In the genomic region with DNA sequence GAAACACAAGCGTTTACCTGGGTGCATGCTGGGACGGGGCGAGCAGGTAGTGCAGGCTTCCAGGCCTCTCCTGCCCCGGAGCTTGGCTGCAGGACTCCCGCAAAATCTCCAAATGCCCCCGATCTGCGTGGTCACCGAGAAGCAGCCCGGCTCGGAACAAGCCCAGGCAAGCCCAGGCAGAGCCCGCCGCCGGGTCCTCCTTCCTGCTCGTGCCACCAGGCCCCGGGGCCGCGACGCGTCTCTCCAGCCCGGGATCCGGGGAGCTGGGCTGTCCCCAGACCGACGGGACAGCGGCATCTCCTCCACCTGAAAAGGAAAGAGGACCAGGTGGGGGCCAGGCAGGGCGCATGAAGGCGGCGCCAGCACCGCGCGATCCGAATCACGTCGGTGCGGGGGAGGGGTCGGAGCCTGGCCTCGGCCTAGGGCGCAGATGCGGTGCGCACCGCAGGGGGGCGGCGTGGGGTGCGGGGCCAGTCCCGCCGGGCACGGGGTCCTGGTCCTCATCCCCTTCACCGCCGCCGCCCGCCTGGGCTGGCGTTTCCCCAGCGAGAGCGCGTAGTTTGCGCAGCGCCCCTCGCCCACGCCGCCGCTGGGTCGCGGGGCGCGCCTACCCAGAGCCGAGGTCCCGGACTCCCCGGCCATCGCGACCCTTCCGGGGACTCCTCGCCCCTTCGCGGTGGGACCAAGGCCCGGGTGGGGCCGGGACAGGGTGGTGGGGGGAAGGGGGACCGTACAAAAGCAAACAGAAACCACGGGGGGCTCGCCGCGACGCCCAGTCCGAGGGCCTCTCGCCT, we compare ENCODE assay signal across 8 cellular contexts. TPM values are rescaled to one million over a fixed set of nuclear protein-coding genes. Genes with fewer than 3 reads are reported as not detected.
DNase-seq lines count a peak whose midpoint lies in the region; ATAC-seq, FAIRE-seq and TF ChIP-seq lines count a peak whose summit lies in the region.

No MANE protein-coding gene starts in this region.

- H3K4me1 ChIP-seq in Panc1 (ENCODE audit: control insufficient read depth, insufficient read depth, low read length) (peaks cover 26% of the 10 kb centered on the region), mesendoderm (ENCODE audit: control insufficient read depth, low read depth, low read length) (peaks cover 4% of the 10 kb centered on the region)
- H3K4me1 ChIP-seq in effector memory CD4-positive, alpha-beta T cell (ENCODE audit: control insufficient read depth, insufficient read depth, low read length, poor library complexity, severe bottlenecking), result peaks cover 20% of the 10 kb centered on the region

- peak overlapping the region; percentile 88 for H3K56ac ChIP-seq in mesendoderm (ENCODE audit: low read length)

- BruUV-seq in Panc1 (replicated peaks; lab: Mats Ljungman, UMichigan), result no TSS peak

- H2BK5ac ChIP-seq in mesendoderm (ENCODE audit: low read length), result no peak overlapping the region

- H3K79me2 ChIP-seq in mesendoderm (ENCODE audit: control insufficient read depth, insufficient read depth, low read length), result no peaks in the 10 kb centered on the region

- H4K5ac ChIP-seq in mesendoderm (ENCODE audit: low read length), result no peak overlapping the region

- DNase-seq in CD1c-positive myeloid dendritic cell (ENCODE audit: extremely low spot score) (peak; percentile 50), GM19239 (ENCODE audit: insufficient read length, low spot score) (peak; percentile 39), Panc1 (ENCODE audit: low read depth, low spot score) (no peak), mesendoderm (peak; percentile 47), urothelium cell line (ENCODE audit: low spot score) (peak; percentile 76), DMS153 (lab: John Stamatoyannopoulos, UW) (no peak), germinal center (ENCODE audit: low spot score) (no peak)
- no peak for DNase-seq in effector memory CD4-positive, alpha-beta T cell

- FAIRE-seq in GM19239 (lab: Jason Lieb, UNC), result peak; percentile 79
- FAIRE-seq in urothelium cell line (lab: Jason Lieb, UNC), result peak; percentile 9

- H3K36me3 ChIP-seq in Panc1 (ENCODE audit: control insufficient read depth, insufficient read depth, low read length) (no peaks in the 10 kb centered on the region; the same call in 1 of the 2 replicates), mesendoderm (ENCODE audit: control insufficient read depth, insufficient read depth, low read length) (no peaks in the 10 kb centered on the region)
- H3K36me3 ChIP-seq in effector memory CD4-positive, alpha-beta T cell (ENCODE audit: control insufficient read depth, insufficient read depth, low read length), result no peaks in the 10 kb centered on the region

- no peaks in the 10 kb centered on the region for H3K9me3 ChIP-seq in Panc1 (ENCODE audit: control insufficient read depth, insufficient read depth, low read depth, low read length)
- H3K9me3 ChIP-seq in effector memory CD4-positive, alpha-beta T cell (ENCODE audit: control insufficient read depth, low read length), result no peaks in the 10 kb centered on the region

- H2BK120ac ChIP-seq in mesendoderm (ENCODE audit: low read depth, low read length), result peak overlapping the region; percentile 1

- H3K27ac ChIP-seq in Panc1 (ENCODE audit: low read length) (peak overlapping the region; percentile 69), mesendoderm (ENCODE audit: low read depth, low read length) (no peak overlapping the region)
- no peak overlapping the region for H3K27ac ChIP-seq in effector memory CD4-positive, alpha-beta T cell (ENCODE audit: insufficient read depth, low read length, poor library complexity, severe bottlenecking)

- peak overlapping the region; percentile 78 for H3K4ac ChIP-seq in mesendoderm (ENCODE audit: low read depth, low read length)

- CTCF ChIA-PET in Panc1 (lab: Charles Lee), result no interaction called here

- intact Hi-C loops in Panc1 (cut with micrococcal nuclease; ENCODE audit: unreplicated experiment), result no loop called here

- no peak; the same call in 1 of the 2 replicates for TF ChIP-seq CTCF in Panc1 (IDR thresholded peaks at IDR 0.05)

- WGBS in mesendoderm (ENCODE audit: extremely low coverage, insufficient coverage, low lambda C conversion rate), result no CpG with 5 or more reads among the region's 83 CpGs

- H3K27me3 ChIP-seq in Panc1 (ENCODE audit: control insufficient read depth, insufficient read depth, low read length) (no peaks in the 10 kb centered on the region), mesendoderm (ENCODE audit: insufficient read depth, low read length, poor library complexity) (no peaks in the 10 kb centered on the region)
- peaks cover 17% of the 10 kb centered on the region for H3K27me3 ChIP-seq in effector memory CD4-positive, alpha-beta T cell (replicated peaks; ENCODE audit: control insufficient read depth, insufficient read depth, low read length, poor library complexity, severe bottlenecking)

- H3K23ac ChIP-seq in mesendoderm (ENCODE audit: low read length), result no peak overlapping the region

- H3K4me3 ChIP-seq in Panc1 (ENCODE audit: low read depth in 2 of 2, low read length in 2 of 2) (peak overlapping the region; percentile 55 to 61), mesendoderm (ENCODE audit: low read length) (peak overlapping the region; percentile 41)
- peak overlapping the region; percentile 37 for H3K4me3 ChIP-seq in effector memory CD4-positive, alpha-beta T cell (ENCODE audit: insufficient read depth, low read depth, low read length, poor library complexity, severe bottlenecking)

- no peak overlapping the region for H2AK5ac ChIP-seq in mesendoderm (ENCODE audit: low read length)

- POLR2A ChIA-PET in Panc1 (lab: Charles Lee), result interaction anchor here (0.6 kb wide), 2 partner anchors 19 to 41 kb away, joined by 4 to 9 read pairs; no protein-coding TSS in a partner anchor

- peak overlapping the region; percentile 41 for H4K8ac ChIP-seq in mesendoderm (ENCODE audit: low read depth, low read length)

- in situ Hi-C loops in Panc1 (cut with HindIII; ENCODE audit: low pct_unique_long_range_greater_than_20kb, low sequenced_read_pairs), result no loop called here

- peak overlapping the region; percentile 82 for H3K9ac ChIP-seq in mesendoderm (ENCODE audit: low read length)

- peak; percentile 67 for ATAC-seq in Panc1

- H2BK15ac ChIP-seq in mesendoderm (replicated peaks; ENCODE audit: low read depth), result peak overlapping the region; percentile 47

- peak overlapping the region; percentile 89 for H3K18ac ChIP-seq in mesendoderm (ENCODE audit: low read length)

- H3K79me1 ChIP-seq in mesendoderm (ENCODE audit: low read length), result peaks cover 4% of the 10 kb centered on the region

- peak overlapping the region; percentile 39 for H3K4me2 ChIP-seq in mesendoderm (ENCODE audit: low read length)

RNA-seq across cellular contexts. Expression of gene H6PD, which starts 52.4 kb away (rescaled TPM):
- total RNA-seq in Panc1 (2021; ENCODE audit: unreplicated experiment), result 23.5 TPM
- 17.7 TPM for polyA plus RNA-seq in Panc1 (2012; ENCODE audit: insufficient read length)
- polyA plus RNA-seq in mesendoderm (2013, experiment 1 of 2), result 1.6 TPM
- polyA plus RNA-seq in mesendoderm (2013, experiment 2 of 2), result 1.5 TPM

RNA-seq across cellular contexts. Expression of gene GPR157, which starts 53.3 kb away (rescaled TPM):
- total RNA-seq in Panc1 (2021; ENCODE audit: unreplicated experiment), result 19.8 TPM
- polyA plus RNA-seq in Panc1 (2012; ENCODE audit: insufficient read length), result 33.9 TPM
- polyA plus RNA-seq in mesendoderm (2013, experiment 1 of 2), result 4.4 TPM
- polyA plus RNA-seq in mesendoderm (2013, experiment 2 of 2), result 1.2 TPM

Comparison
In these comparisons a context has a peak if more than half of its experiments do, and no peak if none do; other contexts are left out.
1. DNase-seq: peak in CD1c-positive myeloid dendritic cell (single experiment), GM19239 (single experiment), mesendoderm (single experiment) and urothelium cell line (single experiment); none in Panc1 (single experiment), effector memory CD4-positive, alpha-beta T cell (0 of 3), DMS153 (single experiment) and germinal center (single experiment).
2. Peak in every context shown above with its lines, with median percentiles within 50 percentile points of each other: H3K4me3 ChIP-seq.